Comparison of ENCODE assay signal across 8 cellular contexts in genomic region chr3:177196473-177197040, GRCh38. TPM values are rescaled to one million over a fixed set of nuclear protein-coding genes. Genes with fewer than 3 reads are reported as not detected.
DNase-seq lines count a peak whose midpoint lies in the region; ATAC-seq and TF ChIP-seq lines count a peak whose summit lies in the region.

No MANE protein-coding gene starts in this region.

- peak overlapping the region; percentile 96 to 98 for H3K27ac Mint-ChIP-seq in T-cell

- peak overlapping the region; percentile 97 for H3K4me3 Mint-ChIP-seq in T-cell

- no peak for TF ChIP-seq RAD21 in HCT116 (IDR thresholded peaks at IDR 0.05; ENCODE audit: low read depth)

- H3K27me3 ChIP-seq in HCT116 (ENCODE audit: insufficient read depth, low read length) (no peaks in the 10 kb centered on the region), kidney epithelial cell (ENCODE audit: control insufficient read depth, insufficient read depth, low read length) (no peaks in the 10 kb centered on the region)

- intact Hi-C loops in HCT116 (cut with micrococcal nuclease): loop anchor here (5.0 to 10.0 kb wide), 3 partner anchors 144 to 581 kb away; no protein-coding TSS in a partner anchor

- CTCF ChIA-PET in HCT116 (lab: Charles Lee): no interaction called here
- CTCF ChIA-PET in T-cell (lab: Charles Lee): interaction anchor here (0.7 to 3.2 kb wide), 6 partner anchors 50 to 1168 kb away, joined by 3 to 23 read pairs (median 4); no protein-coding TSS in a partner anchor

- H3K9me3 Mint-ChIP-seq in T-cell: no peaks in the 10 kb centered on the region

- no peaks in the 10 kb centered on the region for H3K36me3 ChIP-seq in HCT116 (ENCODE audit: control insufficient read depth in 1 of 2, insufficient read depth in 2 of 2, low read length in 2 of 2)
- H3K36me3 ChIP-seq in kidney epithelial cell (ENCODE audit: control insufficient read depth, insufficient read depth, low read length): no peaks in the 10 kb centered on the region

- POLR2A ChIA-PET in HCT116 (lab: Charles Lee): interaction anchor here (1.2 to 2.9 kb wide), 2 partner anchors 161 to 164 kb away, joined by 3 to 10 read pairs; no protein-coding TSS in a partner anchor
- POLR2A ChIA-PET in T-cell (lab: Charles Lee): interaction anchor here (0.5 to 1.5 kb wide), 8 partner anchors 16 to 163 kb away, joined by 3 to 6 read pairs (median 4); no protein-coding TSS in a partner anchor

- peaks cover 53% of the 10 kb centered on the region for H3K79me2 ChIP-seq in HCT116 (ENCODE audit: insufficient read depth, low read length)

- H3K27me3 Mint-ChIP-seq in T-cell: no peaks in the 10 kb centered on the region

- H2AFZ ChIP-seq in HCT116 (ENCODE audit: low read depth, low read length, poor library complexity, severe bottlenecking): no peak overlapping the region

- TF ChIP-seq POLR2A in HCT116 (IDR thresholded peaks at IDR 0.05; ENCODE audit: borderline replicate concordance, extremely low read depth, insufficient read depth, insufficient read length) (no peak), GM18505 (IDR thresholded peaks at IDR 0.05; ENCODE audit: borderline replicate concordance, extremely low read depth, insufficient read depth, insufficient read length) (no peak)

- peak overlapping the region; percentile 99 for H3K9ac ChIP-seq in HCT116 (ENCODE audit: low read length)

- DNase-seq in COR-L47 (lab: John Stamatoyannopoulos, UW) (peak; percentile 66), HCT116 (ENCODE audit: low read depth, low spot score) (no peak), T-cell (peak in 30 of 34 experiments; percentile 2 to 56 (median 37)), caudate nucleus (lab: John Stamatoyannopoulos, UW) (peak in 37 of 61 donors; percentile 8 to 77 (median 44)), kidney epithelial cell (ENCODE audit: low read depth) (no peak)
- peak; percentile 70 for DNase-seq in stimulated activated CD4-positive, alpha-beta T cell treated with anti-CD3 and anti-CD28 coated beads, Interleukin-15, amount 100 ng/mL, for 24 hours

- BruUV-seq in HCT116 (replicated peaks; lab: Mats Ljungman, UMichigan): no TSS peak

- peaks cover 10% of the 10 kb centered on the region for H3K36me3 Mint-ChIP-seq in T-cell

- no peak; the same call in 1 of the 2 replicates for ATAC-seq in HCT116
- ATAC-seq in T-cell (replicated peaks in 1 of 4): peak; percentile 7 to 13 (median 10)
- ATAC-seq in GM18505 (IDR thresholded peaks at IDR 0.05; ENCODE audit: unreplicated experiment): no peak
- no peak for ATAC-seq in GM19324 (IDR thresholded peaks at IDR 0.05; ENCODE audit: low FRiP score, unreplicated experiment)

- no peaks in the 10 kb centered on the region for H3K9me2 ChIP-seq in HCT116 (ENCODE audit: insufficient read depth)

- TF ChIP-seq CTCF in HCT116 (IDR thresholded peaks at IDR 0.05 in 2 of 3, conservative IDR thresholded peaks at IDR 0.05 in 1 of 3; ENCODE audit: borderline replicate concordance in 1 of 3, insufficient read depth in 1 of 3, low read depth in 2 of 3, low read length in 2 of 3) (no peak), kidney epithelial cell (IDR thresholded peaks at IDR 0.05; ENCODE audit: insufficient read depth, low read length, poor library complexity, severe bottlenecking) (no peak)

- RAD21 ChIA-PET in HCT116 (lab: Charles Lee; ENCODE audit: low non-redundant PET in 1 of 2, low total read pairs in 2 of 2, uncharacterized antibody in 2 of 2, unreplicated experiment in 2 of 2): interaction anchor here (1.1 kb wide), 2 partner anchors 161 to 163 kb away, joined by 3 to 8 read pairs; no protein-coding TSS in a partner anchor

- peaks cover 64 to 67% (median 64%) of the 10 kb centered on the region in 3 donors for H3K4me1 Mint-ChIP-seq in T-cell

- peak overlapping the region; percentile 87 to 95 for H3K4me3 ChIP-seq in HCT116 (replicated peaks in 1 of 2; ENCODE audit: low read depth in 1 of 2, low read length in 2 of 2)
- peak overlapping the region; percentile 78 for H3K4me3 ChIP-seq in kidney epithelial cell (ENCODE audit: low read depth, low read length)

- H3K4me1 ChIP-seq in HCT116 (ENCODE audit: control insufficient read depth in 1 of 2, insufficient read depth in 2 of 2, low read length in 2 of 2): peaks cover 25 to 42% of the 10 kb centered on the region in 2 experiments

- H4K20me1 ChIP-seq in HCT116 (ENCODE audit: insufficient read depth): no peaks in the 10 kb centered on the region

- H3K4me2 ChIP-seq in HCT116 (ENCODE audit: low read length): peak overlapping the region; percentile 96

- H3K27ac ChIP-seq in HCT116 (ENCODE audit: low read depth, low read length) (peak overlapping the region; percentile 86), caudate nucleus (ENCODE audit: low read depth, low read length) (peak overlapping the region; percentile 93)

- H3K9me3 ChIP-seq in HCT116 (ENCODE audit: control insufficient read depth in 1 of 2, insufficient read depth in 1 of 2, low read depth in 1 of 2, low read length in 2 of 2): no peaks in the 10 kb centered on the region

TF ChIP-seq in HCT116, 20 proteins besides CTCF, POLR2A, EP300 and RAD21:
- TF ChIP-seq SP1 (IDR thresholded peaks at IDR 0.05; ENCODE audit: low read depth) (no peak), ZFX (IDR thresholded peaks at IDR 0.05) (peak; percentile 62)

RNA-seq across cellular contexts. Expression of gene TBL1XR1, which starts 0.7 kb away (rescaled TPM):
- total RNA-seq in HCT116 (2021; ENCODE audit: unreplicated experiment): 180 TPM
- 73.0 and 108 TPM in 2 replicates for polyA plus RNA-seq in HCT116 (2012)
- 100 to 1,000 TPM; 120 to 156 (median 140) TPM for total RNA-seq in T-cell
- 81.4 and 90.1 TPM in 2 replicates for total RNA-seq in kidney epithelial cell

Comparison
In these comparisons a context has a peak if more than half of its experiments do, and no peak if none do; other contexts are left out.
1. DNase-seq: peak in COR-L47 (single experiment), T-cell (30 of 34), caudate nucleus (37 of 61) and stimulated activated CD4-positive, alpha-beta T cell treated with anti-CD3 and anti-CD28 coated beads, Interleukin-15, amount 100 ng/mL, for 24 hours (single experiment); none in HCT116 (single experiment) and kidney epithelial cell (single experiment).
2. ATAC-seq: peak in T-cell (4 of 4); none in HCT116 (single experiment), GM18505 (single experiment) and GM19324 (single experiment).